In genomic region chr9:124213396-124213795, GRCh38 we compare ENCODE assay signal across 19 cellular contexts. TPM values are rescaled to one million over a fixed set of nuclear protein-coding genes. Genes with fewer than 3 reads are reported as not detected.
DNase-seq lines count a peak whose midpoint lies in the region; ATAC-seq and TF ChIP-seq lines count a peak whose summit lies in the region.
"Had no signal": no experiment of that assay in that cellular context is flagged by ENCODE, and none has a peak within 500 bp of the region (broad histone marks: within the 10 kb centered on the region; RNA-seq: fewer than 3 reads in every experiment).

No MANE protein-coding gene starts in this region.

- TF ChIP-seq CTCF in DOHH2 (IDR thresholded peaks at IDR 0.05; ENCODE audit: low read depth, low read length, poor library complexity, severe bottlenecking) = no peak
- no peak for TF ChIP-seq CTCF in SU-DHL-6 (IDR thresholded peaks at IDR 0.05; ENCODE audit: insufficient read depth, low read length, poor library complexity, severe bottlenecking)
- no peak for TF ChIP-seq CTCF in hepatocyte (IDR thresholded peaks at IDR 0.05; ENCODE audit: poor library complexity)

- no peaks in the 10 kb centered on the region for H3K9me3 Mint-ChIP-seq in memory B cell
- no peaks in the 10 kb centered on the region for H3K9me3 Mint-ChIP-seq in stimulated activated effector memory CD8-positive, alpha-beta T cell treated with anti-CD3 and anti-CD28 coated beads, Interleukin-12 subunit alpha, Interleukin-12 subunit beta, amount 100 ng/mL, for 72 hours
- H3K9me3 Mint-ChIP-seq: CD8-positive, alpha-beta T cell; HFFc6 had no signal

- H4K20me1 ChIP-seq in DOHH2 (ENCODE audit: control insufficient read depth, insufficient read depth, low read depth, low read length) (no peaks in the 10 kb centered on the region), SU-DHL-6 (ENCODE audit: low read depth, low read length) (no peaks in the 10 kb centered on the region), hepatocyte (ENCODE audit: insufficient read depth, poor library complexity, severe bottlenecking) (no peaks in the 10 kb centered on the region)

- H3K27ac ChIP-seq in DOHH2 (ENCODE audit: low read depth, low read length) (no peak overlapping the region), SU-DHL-6 (ENCODE audit: low read depth, low read length) (peak overlapping the region; percentile 97), hepatocyte (no peak overlapping the region)
- H3K27ac ChIP-seq: RWPE1 had no signal

- H3K9me2 ChIP-seq in DOHH2 (replicated peaks; ENCODE audit: control insufficient read depth, low read length) = no peaks in the 10 kb centered on the region
- H3K9me2 ChIP-seq in SU-DHL-6 (replicated peaks; ENCODE audit: insufficient read depth, low read length) = no peaks in the 10 kb centered on the region
- H3K9me2 ChIP-seq in hepatocyte (replicated peaks; ENCODE audit: insufficient read depth) = no peaks in the 10 kb centered on the region

- H3K4me3 Mint-ChIP-seq in memory B cell = no peak overlapping the region
- no peak overlapping the region for H3K4me3 Mint-ChIP-seq in stimulated activated effector memory CD8-positive, alpha-beta T cell treated with anti-CD3 and anti-CD28 coated beads, Interleukin-12 subunit alpha, Interleukin-12 subunit beta, amount 100 ng/mL, for 72 hours
- H3K4me3 Mint-ChIP-seq: CD8-positive, alpha-beta T cell had no signal

- H3K4me2 ChIP-seq in DOHH2 (ENCODE audit: low read length) = peak overlapping the region; percentile 74; the same call in 1 of the 2 replicates
- H3K4me2 ChIP-seq in SU-DHL-6 (ENCODE audit: low read depth, low read length, poor library complexity, severe bottlenecking) = no peak overlapping the region
- no peak overlapping the region for H3K4me2 ChIP-seq in hepatocyte

- H3K79me2 ChIP-seq in DOHH2 (ENCODE audit: control insufficient read depth, low read length) (no peaks in the 10 kb centered on the region), SU-DHL-6 (ENCODE audit: insufficient read depth, low read length) (no peaks in the 10 kb centered on the region), hepatocyte (no peaks in the 10 kb centered on the region)

- no peaks in the 10 kb centered on the region for H3K27me3 ChIP-seq in DOHH2 (ENCODE audit: control insufficient read depth, low read length)
- H3K27me3 ChIP-seq in SU-DHL-6 (ENCODE audit: low read length) = no peaks in the 10 kb centered on the region
- no peaks in the 10 kb centered on the region for H3K27me3 ChIP-seq in hepatocyte
- H3K27me3 ChIP-seq: BE2C had no signal

- no peaks in the 10 kb centered on the region for H3K36me3 Mint-ChIP-seq in memory B cell
- peaks cover 22% of the 10 kb centered on the region for H3K36me3 Mint-ChIP-seq in stimulated activated effector memory CD8-positive, alpha-beta T cell treated with anti-CD3 and anti-CD28 coated beads, Interleukin-12 subunit alpha, Interleukin-12 subunit beta, amount 100 ng/mL, for 72 hours
- H3K36me3 Mint-ChIP-seq: CD8-positive, alpha-beta T cell had no signal

- 96% methylated on average over 12 of the region's 12 CpGs for WGBS in hepatocyte (ENCODE audit: low lambda C conversion rate, missing lambda C conversion rate)

- no peaks in the 10 kb centered on the region for H3K27me3 Mint-ChIP-seq in memory B cell

- DNase-seq in memory B cell (ENCODE audit: low spot score in 2 of 2) (no peak), hepatocyte (ENCODE audit: low spot score) (no peak)
- DNase-seq in stimulated activated effector memory CD8-positive, alpha-beta T cell treated with anti-CD3 and anti-CD28 coated beads, Interleukin-12 subunit alpha, Interleukin-12 subunit beta, amount 100 ng/mL, for 72 hours (ENCODE audit: low spot score in 2 of 2) = no peak
- DNase-seq: ACHN; BE2C; CD8-positive, alpha-beta T cell; DMS79 treated with DMSO at 0.1 percent for 48 hours; HFFc6; KG1; NCI-H1048; NCI-H146; NCI-H2081; NCI-H510A; NCI-H774 had no signal

- H2AFZ ChIP-seq in SU-DHL-6 (ENCODE audit: low read depth, low read length, severe bottlenecking) (no peak overlapping the region), hepatocyte (no peak overlapping the region)

- H3K4me1 Mint-ChIP-seq in memory B cell = peaks cover 76% of the 10 kb centered on the region
- peaks cover 87% of the 10 kb centered on the region for H3K4me1 Mint-ChIP-seq in stimulated activated effector memory CD8-positive, alpha-beta T cell treated with anti-CD3 and anti-CD28 coated beads, Interleukin-12 subunit alpha, Interleukin-12 subunit beta, amount 100 ng/mL, for 72 hours

- H3F3A ChIP-seq in DOHH2 (ENCODE audit: control insufficient read depth, insufficient read depth) (peaks cover 24% of the 10 kb centered on the region), SU-DHL-6 (ENCODE audit: insufficient read depth) (peaks cover 71% of the 10 kb centered on the region)

- H3K4me3 ChIP-seq in DOHH2 (ENCODE audit: low read length) (no peak overlapping the region), SU-DHL-6 (ENCODE audit: insufficient read depth, low read length, poor library complexity, severe bottlenecking) (no peak overlapping the region), hepatocyte (no peak overlapping the region)

- H3K4me1 ChIP-seq in DOHH2 (ENCODE audit: control insufficient read depth, low read length) (peaks cover 93% of the 10 kb centered on the region), hepatocyte (ENCODE audit: insufficient read depth) (no peaks in the 10 kb centered on the region)
- H3K4me1 ChIP-seq: BE2C had no signal

- H3K9me3 ChIP-seq in DOHH2 (ENCODE audit: control insufficient read depth, insufficient read depth, low read length) = no peaks in the 10 kb centered on the region
- no peaks in the 10 kb centered on the region for H3K9me3 ChIP-seq in SU-DHL-6 (ENCODE audit: insufficient read depth, low read length)
- no peaks in the 10 kb centered on the region for H3K9me3 ChIP-seq in hepatocyte (ENCODE audit: low read depth)
- H3K9me3 ChIP-seq: BE2C had no signal

- H3K9ac ChIP-seq in SU-DHL-6 (ENCODE audit: low read length) = no peak overlapping the region

- ATAC-seq in memory B cell (ENCODE audit: low read depth) = no peak
- no peak for ATAC-seq in stimulated activated effector memory CD8-positive, alpha-beta T cell treated with anti-CD3 and anti-CD28 coated beads, Interleukin-12 subunit alpha, Interleukin-12 subunit beta, amount 100 ng/mL, for 72 hours
- no peak for ATAC-seq in GM21576 (IDR thresholded peaks at IDR 0.05; ENCODE audit: unreplicated experiment)
- ATAC-seq in GM21737 (IDR thresholded peaks at IDR 0.05; ENCODE audit: unreplicated experiment) = no peak
- ATAC-seq: CD8-positive, alpha-beta T cell had no signal

- H3K36me3 ChIP-seq in DOHH2 (ENCODE audit: control insufficient read depth, low read length) = no peaks in the 10 kb centered on the region
- no peaks in the 10 kb centered on the region for H3K36me3 ChIP-seq in SU-DHL-6 (ENCODE audit: low read length)
- no peaks in the 10 kb centered on the region for H3K36me3 ChIP-seq in hepatocyte (replicated peaks; ENCODE audit: insufficient read depth, low read depth)
- H3K36me3 ChIP-seq: BE2C had no signal

- H3K27ac Mint-ChIP-seq in memory B cell = peak overlapping the region; percentile 100
- H3K27ac Mint-ChIP-seq in stimulated activated effector memory CD8-positive, alpha-beta T cell treated with anti-CD3 and anti-CD28 coated beads, Interleukin-12 subunit alpha, Interleukin-12 subunit beta, amount 100 ng/mL, for 72 hours = peak overlapping the region; percentile 4
- H3K27ac Mint-ChIP-seq: CD8-positive, alpha-beta T cell had no signal

RNA-seq across cellular contexts. Expression of gene NEK6, which starts 44.4 kb away (rescaled TPM):
- 33.5 and 35.7 TPM in 2 replicates for total RNA-seq in hepatocyte
- polyA plus RNA-seq in hepatocyte = 41.6 and 44.7 TPM in 2 replicates
